22 cellular contexts compared by ENCODE assay signal in genomic region chr9:82254646-82255367, GRCh38.
A peak's percentile ranks its signal among the peaks of the same experiment; 100 is the strongest.
DNase-seq lines count a peak whose midpoint lies in the region; ATAC-seq, FAIRE-seq and TF ChIP-seq lines count a peak whose summit lies in the region.
"Had no signal": no experiment of that assay in that cellular context is flagged by ENCODE, and none has a peak within 500 bp of the region (broad histone marks: within the 10 kb centered on the region; RNA-seq: fewer than 3 reads in every experiment).

No MANE protein-coding gene starts in this region.

- peak; percentile 42 for ATAC-seq in HG02885 (IDR thresholded peaks at IDR 0.05; ENCODE audit: poor library complexity, unreplicated experiment)
- no peak for ATAC-seq in GM18909 (IDR thresholded peaks at IDR 0.05; ENCODE audit: poor library complexity, unreplicated experiment)
- ATAC-seq: CD8-positive, alpha-beta T cell; heart left ventricle; left lung; stimulated activated effector memory CD8-positive, alpha-beta T cell treated with anti-CD3 and anti-CD28 coated beads, Interleukin-12 subunit alpha, Interleukin-12 subunit beta, amount 100 ng/mL, for 72 hours had no signal

- H3K9me3 Mint-ChIP-seq in activated T-helper 1 cell treated with anti-CD3 and anti-CD28 coated beads, Interleukin-12 subunit alpha, Interleukin-12 subunit beta, Interleukin-2, Interleukin-4 antibody, amounts not matched to agents 30 ng/mL and 10 ng/mL and 1 ng/mL, durations not matched to agents 14 hours and 24 hours and 36 hours: no peaks in the 10 kb centered on the region
- H3K9me3 Mint-ChIP-seq: activated CD4-positive, alpha-beta T cell treated with anti-CD3 and anti-CD28 coated beads, Interleukin-2, amount 10 ng/mL, durations not matched to agents 24 days and 14 days; CD8-positive, alpha-beta T cell; neural crest cell; stimulated activated effector memory CD8-positive, alpha-beta T cell treated with anti-CD3 and anti-CD28 coated beads, Interleukin-12 subunit alpha, Interleukin-12 subunit beta, amount 100 ng/mL, for 72 hours had no signal

- no peaks in the 10 kb centered on the region for H3K36me3 Mint-ChIP-seq in activated T-helper 1 cell treated with anti-CD3 and anti-CD28 coated beads, Interleukin-12 subunit alpha, Interleukin-12 subunit beta, Interleukin-2, Interleukin-4 antibody, amounts not matched to agents 30 ng/mL and 10 ng/mL and 1 ng/mL, durations not matched to agents 14 hours and 24 hours and 36 hours (ENCODE audit: low read depth)
- H3K36me3 Mint-ChIP-seq: CD8-positive, alpha-beta T cell; stimulated activated effector memory CD8-positive, alpha-beta T cell treated with anti-CD3 and anti-CD28 coated beads, Interleukin-12 subunit alpha, Interleukin-12 subunit beta, amount 100 ng/mL, for 72 hours had no signal

- H3K4me3 Mint-ChIP-seq in activated T-helper 1 cell treated with anti-CD3 and anti-CD28 coated beads, Interleukin-12 subunit alpha, Interleukin-12 subunit beta, Interleukin-2, Interleukin-4 antibody, amounts not matched to agents 30 ng/mL and 10 ng/mL and 1 ng/mL, durations not matched to agents 14 hours and 24 hours and 36 hours: no peak overlapping the region
- H3K4me3 Mint-ChIP-seq: activated CD4-positive, alpha-beta T cell treated with anti-CD3 and anti-CD28 coated beads, Interleukin-2, amount 10 ng/mL, durations not matched to agents 24 days and 14 days; CD8-positive, alpha-beta T cell; neural crest cell; stimulated activated effector memory CD8-positive, alpha-beta T cell treated with anti-CD3 and anti-CD28 coated beads, Interleukin-12 subunit alpha, Interleukin-12 subunit beta, amount 100 ng/mL, for 72 hours had no signal

- intact Hi-C loops in activated T-helper 1 cell treated with anti-CD3 and anti-CD28 coated beads, Interleukin-12 subunit alpha, Interleukin-12 subunit beta, Interleukin-2, Interleukin-4 antibody, amounts not matched to agents 30 ng/mL and 10 ng/mL and 1 ng/mL, durations not matched to agents 14 hours and 24 hours and 36 hours (cut with micrococcal nuclease): no loop called here

- H3K4me1 Mint-ChIP-seq in activated T-helper 1 cell treated with anti-CD3 and anti-CD28 coated beads, Interleukin-12 subunit alpha, Interleukin-12 subunit beta, Interleukin-2, Interleukin-4 antibody, amounts not matched to agents 30 ng/mL and 10 ng/mL and 1 ng/mL, durations not matched to agents 14 hours and 24 hours and 36 hours (ENCODE audit: low read depth): no peaks in the 10 kb centered on the region
- H3K4me1 Mint-ChIP-seq: activated CD4-positive, alpha-beta T cell treated with anti-CD3 and anti-CD28 coated beads, Interleukin-2, amount 10 ng/mL, durations not matched to agents 24 days and 14 days; stimulated activated effector memory CD8-positive, alpha-beta T cell treated with anti-CD3 and anti-CD28 coated beads, Interleukin-12 subunit alpha, Interleukin-12 subunit beta, amount 100 ng/mL, for 72 hours had no signal

- no peak overlapping the region for H3K27ac Mint-ChIP-seq in activated T-helper 1 cell treated with anti-CD3 and anti-CD28 coated beads, Interleukin-12 subunit alpha, Interleukin-12 subunit beta, Interleukin-2, Interleukin-4 antibody, amounts not matched to agents 30 ng/mL and 10 ng/mL and 1 ng/mL, durations not matched to agents 14 hours and 24 hours and 36 hours
- H3K27ac Mint-ChIP-seq: activated CD4-positive, alpha-beta T cell treated with anti-CD3 and anti-CD28 coated beads, Interleukin-2, amount 10 ng/mL, durations not matched to agents 24 days and 14 days; CD8-positive, alpha-beta T cell; stimulated activated effector memory CD8-positive, alpha-beta T cell treated with anti-CD3 and anti-CD28 coated beads, Interleukin-12 subunit alpha, Interleukin-12 subunit beta, amount 100 ng/mL, for 72 hours had no signal

- TF ChIP-seq POLR2A in GM12891 (IDR thresholded peaks at IDR 0.05; ENCODE audit: low read depth, low read length): no peak

- H3K27me3 Mint-ChIP-seq in activated T-helper 1 cell treated with anti-CD3 and anti-CD28 coated beads, Interleukin-12 subunit alpha, Interleukin-12 subunit beta, Interleukin-2, Interleukin-4 antibody, amounts not matched to agents 30 ng/mL and 10 ng/mL and 1 ng/mL, durations not matched to agents 14 hours and 24 hours and 36 hours (ENCODE audit: insufficient read depth): no peaks in the 10 kb centered on the region
- H3K27me3 Mint-ChIP-seq: activated CD4-positive, alpha-beta T cell treated with anti-CD3 and anti-CD28 coated beads, Interleukin-2, amount 10 ng/mL, durations not matched to agents 24 days and 14 days had no signal

- no peak for DNase-seq in GM12891 (ENCODE audit: insufficient read length, low spot score)
- DNase-seq in SK-MEL-5 (ENCODE audit: low read depth, low spot score): peak; percentile 55
- DNase-seq in kidney tubule cell (ENCODE audit: low spot score): peak; percentile 3
- DNase-seq in T-helper 2 cell: no peak
- no peak for DNase-seq in activated T-helper 1 cell treated with anti-CD3 and anti-CD28 coated beads, Interleukin-12 subunit alpha, Interleukin-12 subunit beta, Interleukin-2, Interleukin-4 antibody, amounts not matched to agents 30 ng/mL and 10 ng/mL and 1 ng/mL, durations not matched to agents 14 hours and 24 hours and 36 hours (ENCODE audit: low spot score)
- no peak for DNase-seq in SHP77 (lab: John Stamatoyannopoulos, UW)
- DNase-seq: activated CD4-positive, alpha-beta T cell treated with anti-CD3 and anti-CD28 coated beads, Interleukin-2, amount 10 ng/mL, durations not matched to agents 24 days and 14 days; activated CD8-positive, alpha-beta memory T cell treated with anti-CD3 and anti-CD28 coated beads, Interleukin-2, amount 50 U/mL, for 4 hours; activated effector memory CD4-positive, alpha-beta T cell treated with Interleukin-2 at 50 U/mL for 16 hours; CD8-positive, alpha-beta T cell; cortex of kidney; DMS79; heart left ventricle; left lung; NCI-H2107; NCI-H510A had no signal

- in situ Hi-C loops in SK-MEL-5 (cut with HindIII; ENCODE audit: low pct_unique_long_range_greater_than_20kb, low sequenced_read_pairs): no loop called here

- no peak for FAIRE-seq in GM12891 (lab: Jason Lieb, UNC)
- FAIRE-seq: endometrium, TTC549 had no signal

TF ChIP-seq in GM12891, 5 proteins besides CTCF, POLR2A, EP300 and RAD21:
- TF ChIP-seq PAX5 (IDR thresholded peaks at IDR 0.05; ENCODE audit: insufficient read depth, low read length, severe bottlenecking): no peak
- peak; percentile 9; the same call in 1 of the 2 replicates for TF ChIP-seq SPI1 (IDR thresholded peaks at IDR 0.05; ENCODE audit: low read depth, low read length)

Comparison
In these comparisons a context has a peak if more than half of its experiments do, and no peak if none do; other contexts are left out.
1. DNase-seq: peak in SK-MEL-5 (single experiment) and kidney tubule cell (single experiment); none in GM12891 (single experiment), T-helper 2 cell (0 of 5), activated T-helper 1 cell treated with anti-CD3 and anti-CD28 coated beads, Interleukin-12 subunit alpha, Interleukin-12 subunit beta, Interleukin-2, Interleukin-4 antibody, amounts not matched to agents 30 ng/mL and 10 ng/mL and 1 ng/mL, durations not matched to agents 14 hours and 24 hours and 36 hours (single experiment) and SHP77 (0 of 2).